33 cellular contexts compared by ENCODE assay signal in genomic region chr2:158443613-158444012, GRCh38. TPM values are rescaled to one million over a fixed set of nuclear protein-coding genes. Genes with fewer than 3 reads are reported as not detected.
"Had no signal": no experiment of that assay in that cellular context is flagged by ENCODE, and none has a peak within 500 bp of the region (broad histone marks: within the 10 kb centered on the region; RNA-seq: fewer than 3 reads in every experiment).

No MANE protein-coding gene starts in this region.

- H3K27ac ChIP-seq: adrenal gland, ascending aorta, breast epithelium, cardiac muscle cell, colonic mucosa, esophagus squamous epithelium, gastroesophageal sphincter, WERI-Rb-1 had no signal

- H3K36me3 ChIP-seq: adrenal gland, ascending aorta, breast epithelium, cardiac muscle cell, colonic mucosa, esophagus squamous epithelium, gastroesophageal sphincter, WERI-Rb-1 had no signal

- DNase-seq: activated B cell treated with CpG ODN at 0.5 μM for 24 hours; activated CD4-positive, alpha-beta T cell treated with anti-CD3 and anti-CD28 coated beads for 48 hours; activated CD4-positive, alpha-beta T cell treated with anti-CD3 and anti-CD28 coated beads, Interleukin-2, amount 50 U/mL, for 1 hour; activated CD4-positive, alpha-beta T cell treated with anti-CD3 and anti-CD28 coated beads, Interleukin-2, amount 50 U/mL, for 48 hours; activated CD8-positive, alpha-beta memory T cell treated with anti-CD3 and anti-CD28 coated beads for 24 hours; activated CD8-positive, alpha-beta T cell treated with anti-CD3 and anti-CD28 coated beads for 36 hours; activated effector memory CD4-positive, alpha-beta T cell treated with Interleukin-2 at 50 U/mL for 16 hours; activated gamma-delta T cell treated with Interleukin-2 at 50 U/mL for 16 hours; activated naive CD4-positive, alpha-beta T cell treated with Interleukin-2 at 50 U/mL for 16 hours; activated naive CD8-positive, alpha-beta T cell treated with anti-CD3 and anti-CD28 coated beads for 36 hours; activated naive CD8-positive, alpha-beta T cell treated with anti-CD3 and anti-CD28 coated beads, Interleukin-2, amount 50 U/mL, for 24 hours; activated T-cell treated with anti-CD3 and anti-CD28 coated beads, Interleukin-2, amount 50 U/mL, for 4 hours; adrenal gland; central memory CD4-positive, alpha-beta T cell; cerebellar nuclear complex; colonic mucosa; effector memory CD4-positive, alpha-beta T cell; endodermal cell; erythroblast; esophagus squamous epithelium; foreskin melanocyte; head of caudate nucleus; SW 1271; T-cell; T-helper 9 cell; WERI-Rb-1 had no signal

- H3K27me3 ChIP-seq: adrenal gland, ascending aorta, breast epithelium, cardiac muscle cell, colonic mucosa, esophagus squamous epithelium, gastroesophageal sphincter had no signal

- H3K4me1 ChIP-seq: adrenal gland, ascending aorta, colonic mucosa, esophagus squamous epithelium, gastroesophageal sphincter had no signal

- H3K9me3 ChIP-seq: ascending aorta, breast epithelium, colonic mucosa, esophagus squamous epithelium, gastroesophageal sphincter had no signal

- H3K4me3 ChIP-seq: adrenal gland, ascending aorta, breast epithelium, cardiac muscle cell, colonic mucosa, esophagus squamous epithelium, gastroesophageal sphincter had no signal

- ATAC-seq: activated CD4-positive, CD25-positive, alpha-beta regulatory T cell treated with anti-CD3 and anti-CD28 coated beads, Interleukin-2, amount 50 U/mL, for 24 hours; activated CD8-positive, alpha-beta T cell treated with anti-CD3 and anti-CD28 coated beads for 36 hours; activated naive CD8-positive, alpha-beta T cell treated with anti-CD3 and anti-CD28 coated beads, Interleukin-2, amount 50 U/mL, for 24 hours; activated T-cell treated with anti-CD3 and anti-CD28 coated beads, Interleukin-2, amount 50 U/mL, for 4 hours; activated T-helper 17 cell treated with anti-CD3 and anti-CD28 coated beads, Interleukin-2, amount 50 U/mL, for 72 hours; gastroesophageal sphincter; T-cell had no signal

RNA-seq across cellular contexts. Expression of gene CCDC148, which starts 12.9 kb away (rescaled TPM):
- total RNA-seq: activated B cell treated with CpG ODN at 0.5 μM for 24 hours; activated CD8-positive, alpha-beta T cell treated with anti-CD3 and anti-CD28 coated beads for 36 hours; activated naive CD8-positive, alpha-beta T cell treated with anti-CD3 and anti-CD28 coated beads for 36 hours; ascending aorta; T-cell; T-helper 2 cell treated with Interferon-gamma antibody and Interleukin-4, amounts not matched to agents 100 ng/mL and 5 ng/mL, for 36 hours had no signal
